Comparison of ENCODE assay signal across 9 cellular contexts in genomic region chr1:119549719-119550141, GRCh38. TPM values are rescaled to one million over a fixed set of nuclear protein-coding genes. Genes with fewer than 3 reads are reported as not detected.
DNase-seq lines count a peak whose midpoint lies in the region; ATAC-seq, FAIRE-seq and TF ChIP-seq lines count a peak whose summit lies in the region.
"Had no signal": no experiment of that assay in that cellular context is flagged by ENCODE, and none has a peak within 500 bp of the region (broad histone marks: within the 10 kb centered on the region; RNA-seq: fewer than 3 reads in every experiment).

No MANE protein-coding gene starts in this region.

- H3K27ac ChIP-seq in right atrium auricular region (no peak overlapping the region), hepatocyte (no peak overlapping the region), small intestine (ENCODE audit: low read depth in 1 of 2, low read length in 1 of 2) (no peak overlapping the region)
- H3K27ac ChIP-seq: epithelial cell of prostate had no signal

- H3K9me3 ChIP-seq in right atrium auricular region (no peaks in the 10 kb centered on the region), adipocyte (ENCODE audit: control insufficient read depth, low read length) (no peaks in the 10 kb centered on the region), hepatocyte (ENCODE audit: low read depth) (no peaks in the 10 kb centered on the region), small intestine (ENCODE audit: control insufficient read depth, low read depth) (no peaks in the 10 kb centered on the region)

- no peak for DNase-seq in Right ventricle myocardium inferior (ENCODE audit: missing footprints)
- no peak for DNase-seq in right atrium auricular region (ENCODE audit: low spot score)
- DNase-seq in NCI-H226: peak; percentile 68
- DNase-seq in adipocyte (ENCODE audit: low read depth): peak; percentile 88
- DNase-seq in hepatocyte (ENCODE audit: low spot score): peak; percentile 91
- DNase-seq in small intestine: peak; percentile 61
- no peak for DNase-seq in stimulated activated naive CD4-positive, alpha-beta T cell (lab: John Stamatoyannopoulos, UW)

- H3K4me3 ChIP-seq in right atrium auricular region (no peak overlapping the region), adipocyte (ENCODE audit: low read length) (no peak overlapping the region), hepatocyte (no peak overlapping the region), small intestine (ENCODE audit: low read depth in 1 of 2, low read length in 2 of 2) (no peak overlapping the region)

- H3K4me1 ChIP-seq in right atrium auricular region (peaks cover 0 to 16% of the 10 kb centered on the region in 2 donors), adipocyte (ENCODE audit: control insufficient read depth, insufficient read depth, low read length) (peaks cover 10% of the 10 kb centered on the region), hepatocyte (ENCODE audit: insufficient read depth) (peaks cover 19% of the 10 kb centered on the region), small intestine (ENCODE audit: control insufficient read depth in 2 of 2, insufficient read depth in 1 of 2, low read depth in 1 of 2, low read length in 1 of 2) (no peaks in the 10 kb centered on the region)

- intact Hi-C loops in Right ventricle myocardium inferior (cut with DNase I): no loop called here

- H2AFZ ChIP-seq in hepatocyte: no peak overlapping the region

- no peaks in the 10 kb centered on the region for H3K9me2 ChIP-seq in hepatocyte (replicated peaks; ENCODE audit: insufficient read depth)

- H3K9ac ChIP-seq in adipocyte (ENCODE audit: low read length): no peak overlapping the region

- no peak overlapping the region for H3K4me2 ChIP-seq in hepatocyte

- FAIRE-seq in small intestine (lab: Jason Lieb, UNC): no peak

- 39% methylated on average over 5 of the region's 5 CpGs for WGBS in hepatocyte (ENCODE audit: low lambda C conversion rate, missing lambda C conversion rate)
- 59 to 67% (median 64%) methylated on average over 5 of the region's 5 CpGs for WGBS in small intestine, 3 donors

- no peaks in the 10 kb centered on the region for H3K27me3 ChIP-seq in right atrium auricular region
- H3K27me3 ChIP-seq in adipocyte (replicated peaks; ENCODE audit: control insufficient read depth, insufficient read depth, low read length): peaks cover 8% of the 10 kb centered on the region
- no peaks in the 10 kb centered on the region for H3K27me3 ChIP-seq in hepatocyte
- H3K27me3 ChIP-seq in small intestine (ENCODE audit: control insufficient read depth in 2 of 2, insufficient read depth in 2 of 2, low read length in 2 of 2): no peaks in the 10 kb centered on the region

- H3K36me3 ChIP-seq in right atrium auricular region (no peaks in the 10 kb centered on the region), adipocyte (ENCODE audit: control insufficient read depth, insufficient read depth, low read length, severe bottlenecking) (no peaks in the 10 kb centered on the region), hepatocyte (replicated peaks; ENCODE audit: insufficient read depth, low read depth) (no peaks in the 10 kb centered on the region), small intestine (ENCODE audit: control insufficient read depth in 2 of 2, insufficient read depth in 2 of 2, low read length in 2 of 2) (no peaks in the 10 kb centered on the region)

- H3K79me2 ChIP-seq in hepatocyte: no peaks in the 10 kb centered on the region

- H4K20me1 ChIP-seq in hepatocyte (ENCODE audit: insufficient read depth, poor library complexity, severe bottlenecking): no peaks in the 10 kb centered on the region

- ATAC-seq in Right ventricle myocardium inferior (peak; percentile 82), HG03103 (IDR thresholded peaks at IDR 0.05; ENCODE audit: low read depth, unreplicated experiment) (peak; percentile 69)

- peak in 1 of 2 donors; percentile 67 for TF ChIP-seq CTCF in right atrium auricular region (IDR thresholded peaks at IDR 0.05)
- TF ChIP-seq CTCF in hepatocyte (IDR thresholded peaks at IDR 0.05; ENCODE audit: poor library complexity): peak; percentile 69

RNA-seq across cellular contexts. Expression of gene HSD3B1, which starts 42.7 kb away (rescaled TPM):
- total RNA-seq in Right ventricle myocardium inferior (not detected), right atrium auricular region (not detected), hepatocyte (62.4 and 101 TPM in 2 replicates)
- polyA plus RNA-seq in hepatocyte (38.3 and 44.8 TPM in 2 replicates), small intestine (not detected)

Comparison
In these comparisons a context has a peak if more than half of its experiments do, and no peak if none do; other contexts are left out.
1. DNase-seq: peak in NCI-H226 (single experiment), adipocyte (single experiment), hepatocyte (single experiment) and small intestine (single experiment); none in Right ventricle myocardium inferior (single experiment), right atrium auricular region (single experiment) and stimulated activated naive CD4-positive, alpha-beta T cell (0 of 6).
2. RNA of gene HSD3B1, which starts 42.7 kb away (total RNA-seq): 62.4 to 101 TPM in hepatocyte; not detected in Right ventricle myocardium inferior (single experiment) and not detected in right atrium auricular region; every median in the first group is over 10 times any median in the second.